In genomic region chr21:31316488-31317169, GRCh38 we compare ENCODE assay signal across 22 cellular contexts. TPM values are rescaled to one million over a fixed set of nuclear protein-coding genes. Genes with fewer than 3 reads are reported as not detected.
DNase-seq lines count a peak whose midpoint lies in the region; ATAC-seq and TF ChIP-seq lines count a peak whose summit lies in the region.
"Had no signal": no experiment of that assay in that cellular context is flagged by ENCODE, and none has a peak within 500 bp of the region (broad histone marks: within the 10 kb centered on the region; RNA-seq: fewer than 3 reads in every experiment).

No MANE protein-coding gene starts in this region.

- H3K9me3 ChIP-seq in HUES48 (ENCODE audit: control insufficient read depth, insufficient read depth, low read length), result no peaks in the 10 kb centered on the region
- H3K9me3 ChIP-seq: gastrocnemius medialis, left lung, SJCRH30 had no signal

- H3K27me3 ChIP-seq in HUES48 (ENCODE audit: control insufficient read depth, insufficient read depth, low read length), result no peaks in the 10 kb centered on the region
- H3K27me3 ChIP-seq in brain microvascular endothelial cell (replicated peaks), result no peaks in the 10 kb centered on the region
- H3K27me3 ChIP-seq: gastrocnemius medialis, left lung, SJCRH30 had no signal

- no peaks in the 10 kb centered on the region for H3K4me1 Mint-ChIP-seq in stimulated activated memory B cell treated with anti-CD40 and anti-IgM and Interleukin-4, amounts not matched to agents 10 μg/mL and 1 μg/mL and 100 μg/mL, for 72 hours
- H3K4me1 Mint-ChIP-seq: activated B cell treated with CpG ODN at 0.5 μM for 24 hours; activated naive CD4-positive, alpha-beta T cell treated with anti-CD3 and anti-CD28 coated beads, Interleukin-2, amount 50 U/mL, for 24 hours had no signal

- H3K27ac ChIP-seq in HUES48 (ENCODE audit: low read depth, low read length) (peak overlapping the region; percentile 29), brain microvascular endothelial cell (no peak overlapping the region)
- H3K27ac ChIP-seq: gastrocnemius medialis, left lung, SJCRH30 had no signal

- H3K4me3 ChIP-seq in HUES48 (ENCODE audit: low read depth, low read length) (no peak overlapping the region), brain microvascular endothelial cell (ENCODE audit: low read depth, low read length) (no peak overlapping the region)
- H3K4me3 ChIP-seq: gastrocnemius medialis, left lung, SJCRH30, smooth muscle cell had no signal

- no peaks in the 10 kb centered on the region for H3K4me1 ChIP-seq in HUES48 (ENCODE audit: control insufficient read depth, insufficient read depth, low read length)
- H3K4me1 ChIP-seq: gastrocnemius medialis, left lung, SJCRH30 had no signal

- DNase-seq in Daoy (ENCODE audit: low read depth), result peak; percentile 69
- DNase-seq in brain microvascular endothelial cell, result peak; percentile 52
- peak; percentile 76 for DNase-seq in islet precursor cell
- DNase-seq in activated CD4-positive, alpha-beta T cell treated with anti-CD3 and anti-CD28 coated beads for 48 hours, result no peak
- DNase-seq: activated B cell treated with CpG ODN at 0.5 μM for 24 hours; activated CD8-positive, alpha-beta T cell treated with anti-CD3 and anti-CD28 coated beads, Interleukin-2, amount 10 ng/mL, durations not matched to agents 7 days and 5 days; activated T-cell treated with anti-CD3 and anti-CD28 coated beads, Interleukin-2, amount 50 U/mL, for 4 hours; DND-41; gastrocnemius medialis; left lung; NCI-H1417 treated with DMSO at 0.1 percent for 48 hours; NCI-H69; SJCRH30; stimulated activated CD4-positive, alpha-beta T cell treated with anti-CD3 and anti-CD28 coated beads, Interleukin-4, amount 100 ng/mL, for 24 hours; T-helper 17 cell had no signal

- H3K27me3 Mint-ChIP-seq in stimulated activated memory B cell treated with anti-CD40 and anti-IgM and Interleukin-4, amounts not matched to agents 10 μg/mL and 1 μg/mL and 100 μg/mL, for 72 hours, result no peaks in the 10 kb centered on the region
- H3K27me3 Mint-ChIP-seq: activated B cell treated with CpG ODN at 0.5 μM for 24 hours; activated naive CD4-positive, alpha-beta T cell treated with anti-CD3 and anti-CD28 coated beads, Interleukin-2, amount 50 U/mL, for 24 hours; T-helper 17 cell had no signal

- no peak overlapping the region for H3K27ac Mint-ChIP-seq in stimulated activated memory B cell treated with anti-CD40 and anti-IgM and Interleukin-4, amounts not matched to agents 10 μg/mL and 1 μg/mL and 100 μg/mL, for 72 hours
- H3K27ac Mint-ChIP-seq: activated B cell treated with CpG ODN at 0.5 μM for 24 hours; activated CD8-positive, alpha-beta T cell treated with anti-CD3 and anti-CD28 coated beads, Interleukin-2, amount 10 ng/mL, durations not matched to agents 7 days and 5 days; activated naive CD4-positive, alpha-beta T cell treated with anti-CD3 and anti-CD28 coated beads, Interleukin-2, amount 50 U/mL, for 24 hours; T-helper 17 cell had no signal

- no peaks in the 10 kb centered on the region for H3K36me3 Mint-ChIP-seq in stimulated activated memory B cell treated with anti-CD40 and anti-IgM and Interleukin-4, amounts not matched to agents 10 μg/mL and 1 μg/mL and 100 μg/mL, for 72 hours
- H3K36me3 Mint-ChIP-seq: activated naive CD4-positive, alpha-beta T cell treated with anti-CD3 and anti-CD28 coated beads, Interleukin-2, amount 50 U/mL, for 24 hours had no signal

- TF ChIP-seq CTCF in brain microvascular endothelial cell (IDR thresholded peaks at IDR 0.05; ENCODE audit: low read depth, low read length, missing control alignments), result no peak

- H3K36me3 ChIP-seq in HUES48 (ENCODE audit: control insufficient read depth, insufficient read depth, low read length), result no peaks in the 10 kb centered on the region
- H3K36me3 ChIP-seq in brain microvascular endothelial cell (replicated peaks), result no peaks in the 10 kb centered on the region
- H3K36me3 ChIP-seq: gastrocnemius medialis, left lung, SJCRH30 had no signal

- no peak overlapping the region for H3K4me3 Mint-ChIP-seq in stimulated activated memory B cell treated with anti-CD40 and anti-IgM and Interleukin-4, amounts not matched to agents 10 μg/mL and 1 μg/mL and 100 μg/mL, for 72 hours
- H3K4me3 Mint-ChIP-seq: activated B cell treated with CpG ODN at 0.5 μM for 24 hours; activated CD8-positive, alpha-beta T cell treated with anti-CD3 and anti-CD28 coated beads, Interleukin-2, amount 10 ng/mL, durations not matched to agents 7 days and 5 days; activated naive CD4-positive, alpha-beta T cell treated with anti-CD3 and anti-CD28 coated beads, Interleukin-2, amount 50 U/mL, for 24 hours; activated T-cell treated with anti-CD3 and anti-CD28 coated beads, Interleukin-2, amount 50 U/mL, for 4 hours; T-helper 17 cell had no signal

- H3K9ac ChIP-seq in HUES48 (ENCODE audit: low read depth, low read length), result no peak overlapping the region

- H3K9me3 Mint-ChIP-seq in stimulated activated memory B cell treated with anti-CD40 and anti-IgM and Interleukin-4, amounts not matched to agents 10 μg/mL and 1 μg/mL and 100 μg/mL, for 72 hours, result no peaks in the 10 kb centered on the region
- H3K9me3 Mint-ChIP-seq: activated B cell treated with CpG ODN at 0.5 μM for 24 hours; activated naive CD4-positive, alpha-beta T cell treated with anti-CD3 and anti-CD28 coated beads, Interleukin-2, amount 50 U/mL, for 24 hours; activated T-cell treated with anti-CD3 and anti-CD28 coated beads, Interleukin-2, amount 50 U/mL, for 4 hours had no signal

- no peak for ATAC-seq in stimulated activated memory B cell treated with anti-CD40 and anti-IgM and Interleukin-4, amounts not matched to agents 10 μg/mL and 1 μg/mL and 100 μg/mL, for 72 hours
- ATAC-seq in GM18502 (IDR thresholded peaks at IDR 0.05; ENCODE audit: poor library complexity, unreplicated experiment) (no peak), HG03039 (IDR thresholded peaks at IDR 0.05; ENCODE audit: unreplicated experiment) (no peak)
- ATAC-seq: activated CD8-positive, alpha-beta T cell treated with anti-CD3 and anti-CD28 coated beads, Interleukin-2, amount 10 ng/mL, durations not matched to agents 7 days and 5 days; gastrocnemius medialis; HepG2; left lung; T-helper 17 cell had no signal

- in situ Hi-C loops in brain microvascular endothelial cell (cut with HindIII; ENCODE audit: low pct_ligation_motif_present, low sequenced_read_pairs), result no loop called here

RNA-seq across cellular contexts. Expression of gene TIAM1, which starts 27.4 kb away (rescaled TPM):
- 17.8 and 19.9 TPM in 2 replicates for total RNA-seq in Daoy (2014; rRNA removed; shearing (Covaris generic))
